1 cellular context compared by ENCODE assay signal in genomic region chr16:11667824-11668589, GRCh38.
TF ChIP-seq lines count a peak whose summit lies in the region.

SNN (plus strand) TSS chr16:11668455; CDS start chr16:11676060, 7,605 bp downstream.

TF ChIP-seq in HepG2, 621 proteins besides CTCF, POLR2A, EP300 and RAD21 (continued from another document):
- TF ChIP-seq ZNF772 (CRISPR knock-in tag; IDR thresholded peaks at IDR 0.05) (peak; percentile 41; the same call in 1 of the 2 replicates), MXI1 (IDR thresholded peaks at IDR 0.05; ENCODE audit: borderline replicate concordance, low read depth, low read length) (peak; percentile 28; the same call in 1 of the 3 replicates), ZNF768 (CRISPR knock-in tag; IDR thresholded peaks at IDR 0.05) (peak; percentile 74; the same call in 1 of the 2 replicates), ZNF670 (CRISPR knock-in tag; IDR thresholded peaks at IDR 0.05; ENCODE audit: borderline replicate concordance) (no peak), TBX2 (CRISPR knock-in tag; IDR thresholded peaks at IDR 0.05; ENCODE audit: borderline replicate concordance) (no peak), ZNF567 (CRISPR knock-in tag; IDR thresholded peaks at IDR 0.05; ENCODE audit: borderline replicate concordance) (no peak), HOXA7 (CRISPR knock-in tag; IDR thresholded peaks at IDR 0.05) (no peak), NFYB (CRISPR knock-in tag; IDR thresholded peaks at IDR 0.05) (peak; percentile 56), HNF1A (IDR thresholded peaks at IDR 0.05; ENCODE audit: low read depth) (no peak), HNF1A (CRISPR knock-in tag; IDR thresholded peaks at IDR 0.05; ENCODE audit: borderline replicate concordance) (no peak; the same call in 1 of the 2 replicates), MLXIP (CRISPR knock-in tag; IDR thresholded peaks at IDR 0.05; ENCODE audit: borderline replicate concordance) (no peak), DNMT1 (CRISPR knock-in tag; IDR thresholded peaks at IDR 0.05) (no peak), ZNF234 (CRISPR knock-in tag; conservative IDR thresholded peaks at IDR 0.05) (no peak), ELF1 (CRISPR knock-in tag; IDR thresholded peaks at IDR 0.05) (no peak), NKX3-1 (CRISPR knock-in tag; IDR thresholded peaks at IDR 0.05) (no peak), THAP9 (CRISPR knock-in tag; IDR thresholded peaks at IDR 0.05; ENCODE audit: borderline replicate concordance) (peak; percentile 27; the same call in 1 of the 2 replicates), PREB (CRISPR knock-in tag; IDR thresholded peaks at IDR 0.05) (no peak)
